ENCODE assay signal across 15 cellular contexts in the genomic region with DNA sequence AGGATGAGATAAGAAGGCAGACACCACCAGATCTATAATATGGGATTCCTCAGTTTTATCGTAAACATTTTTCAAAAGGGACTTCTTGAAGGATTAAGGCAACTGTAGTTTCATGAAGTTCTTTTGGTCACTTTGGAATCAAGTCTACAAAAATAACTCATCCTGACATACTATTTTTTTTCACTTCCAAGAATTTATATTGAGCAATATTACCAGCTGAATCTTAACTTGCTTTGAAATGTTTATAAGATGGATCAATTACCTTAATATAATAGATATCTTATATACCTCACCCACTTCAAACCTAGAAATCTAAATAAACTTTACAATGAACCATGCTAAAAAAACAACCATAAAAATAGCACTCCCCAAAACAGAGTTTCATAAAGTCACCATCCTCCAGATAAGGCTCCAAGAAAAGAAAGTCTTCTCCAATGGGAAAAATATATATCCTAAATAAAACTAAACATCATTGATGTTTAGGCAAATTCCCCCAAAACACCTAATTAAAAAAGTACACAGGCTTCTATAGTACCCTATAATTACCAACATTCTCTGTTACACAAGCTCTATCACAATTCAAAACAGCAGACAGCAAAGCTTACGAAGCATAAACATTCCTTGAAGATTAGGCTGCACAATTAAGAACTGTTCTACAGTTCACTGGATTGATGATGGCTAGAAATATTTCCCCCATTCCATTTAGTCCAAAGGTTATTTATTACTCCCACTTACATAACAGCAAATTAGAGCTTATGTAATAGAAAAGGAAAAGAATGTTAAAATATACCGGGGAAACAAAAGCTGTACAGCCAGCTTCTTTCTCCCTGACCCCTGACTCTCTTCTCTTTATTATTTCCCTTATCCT. TPM values are rescaled to one million over a fixed set of nuclear protein-coding genes. Genes with fewer than 3 reads are reported as not detected.
DNase-seq lines count a peak whose midpoint lies in the region; ATAC-seq, FAIRE-seq and TF ChIP-seq lines count a peak whose summit lies in the region.
"Had no signal": no experiment of that assay in that cellular context is flagged by ENCODE, and none has a peak within 500 bp of the region (broad histone marks: within the 10 kb centered on the region; RNA-seq: fewer than 3 reads in every experiment).

No MANE protein-coding gene starts in this region.

- H3K9me3 ChIP-seq in astrocyte (ENCODE audit: insufficient read depth, low read depth, low read length) = no peaks in the 10 kb centered on the region
- no peaks in the 10 kb centered on the region for H3K9me3 ChIP-seq in skeletal muscle tissue (ENCODE audit: control insufficient read depth in 3 of 3, low read length in 3 of 3)

- peak overlapping the region; percentile 98 for H3K27ac Mint-ChIP-seq in astrocyte (ENCODE audit: unreplicated experiment)
- H3K27ac Mint-ChIP-seq: CD8-positive, alpha-beta memory T cell had no signal

- H3K27ac ChIP-seq in astrocyte (ENCODE audit: low read depth, low read length) (peak overlapping the region; percentile 79), skeletal muscle tissue (ENCODE audit: low read depth, low read length) (peak overlapping the region; percentile 61)
- H3K27ac ChIP-seq: VCaP had no signal

- H3K27me3 ChIP-seq in astrocyte (ENCODE audit: insufficient read depth, low read length) (no peaks in the 10 kb centered on the region), skeletal muscle tissue (ENCODE audit: control insufficient read depth in 3 of 3, insufficient read depth in 3 of 3, low read length in 3 of 3) (no peaks in the 10 kb centered on the region)

- peaks cover 5% of the 10 kb centered on the region for H3K36me3 ChIP-seq in astrocyte (ENCODE audit: insufficient read depth, low read length)
- H3K36me3 ChIP-seq in skeletal muscle tissue (ENCODE audit: control insufficient read depth in 3 of 3, insufficient read depth in 3 of 3, low read length in 3 of 3) = no peaks in the 10 kb centered on the region

- peaks cover 61% of the 10 kb centered on the region for H3K4me1 Mint-ChIP-seq in astrocyte (ENCODE audit: low read depth, unreplicated experiment)
- H3K4me1 Mint-ChIP-seq: CD8-positive, alpha-beta memory T cell had no signal

- H3K4me2 ChIP-seq in astrocyte (ENCODE audit: low read length) = peak overlapping the region; percentile 67

- H3K9me3 Mint-ChIP-seq in astrocyte (ENCODE audit: unreplicated experiment) = no peaks in the 10 kb centered on the region
- H3K9me3 Mint-ChIP-seq: CD8-positive, alpha-beta memory T cell had no signal

- no peaks in the 10 kb centered on the region for H3K27me3 Mint-ChIP-seq in astrocyte (ENCODE audit: low read depth, unreplicated experiment)

- FAIRE-seq in astrocyte (lab: Jason Lieb, UNC) = peak; percentile 99

- H3K9ac ChIP-seq in astrocyte (ENCODE audit: low read length) = peak overlapping the region; percentile 41
- peak overlapping the region; percentile 29 to 66 (median 63) for H3K9ac ChIP-seq in skeletal muscle tissue (ENCODE audit: low read depth in 1 of 3, low read length in 3 of 3)

- peak overlapping the region; percentile 66 for H3K4me3 Mint-ChIP-seq in astrocyte (ENCODE audit: unreplicated experiment)
- H3K4me3 Mint-ChIP-seq: CD8-positive, alpha-beta memory T cell had no signal

- DNase-seq in EL (peak; percentile 58), astrocyte (ENCODE audit: low read depth) (peak; percentile 87), iris pigment epithelial cell (ENCODE audit: low read depth) (peak; percentile 53), pons (ENCODE audit: low spot score) (no peak), NCI-H2081 treated with DMSO at 0.1 percent for 48 hours (lab: John Stamatoyannopoulos, UW) (no peak)
- no peak for DNase-seq in activated effector memory CD4-positive, alpha-beta T cell treated with Interleukin-2 at 50 U/mL for 16 hours
- DNase-seq: activated gamma-delta T cell; CD8-positive, alpha-beta memory T cell; effector memory CD4-positive, alpha-beta T cell; NCI-H1048; stimulated activated CD4-positive, alpha-beta T cell treated with anti-CD3 and anti-CD28 coated beads, Interleukin-12 subunit alpha, Interleukin-12 subunit beta, amount 100 ng/mL, for 4 hours; stimulated activated naive CD4-positive, alpha-beta T cell treated with Interleukin-2 at 50 U/mL for 16 hours had no signal

- ATAC-seq in GM21825 (IDR thresholded peaks at IDR 0.05; ENCODE audit: unreplicated experiment) = no peak

- peaks cover 90% of the 10 kb centered on the region for H3K79me2 ChIP-seq in astrocyte (ENCODE audit: insufficient read depth, low read length)

- H2AFZ ChIP-seq in astrocyte (ENCODE audit: low read depth, low read length) = no peak overlapping the region

- H3K4me3 ChIP-seq in astrocyte (ENCODE audit: insufficient read depth, low read depth, low read length) = no peak overlapping the region
- peak overlapping the region in 1 of 3 donors; percentile 58 for H3K4me3 ChIP-seq in skeletal muscle tissue (ENCODE audit: low read length in 3 of 3)

- H4K20me1 ChIP-seq in astrocyte (ENCODE audit: insufficient read depth, low read length) = peaks cover 10% of the 10 kb centered on the region

- peaks cover 6% of the 10 kb centered on the region for H3K36me3 Mint-ChIP-seq in astrocyte (ENCODE audit: low read depth, unreplicated experiment)
- H3K36me3 Mint-ChIP-seq: CD8-positive, alpha-beta memory T cell had no signal

- TF ChIP-seq CTCF in astrocyte (IDR thresholded peaks at IDR 0.05; ENCODE audit: insufficient read depth, low read depth, low read length) = no peak

- peaks cover 37% of the 10 kb centered on the region for H3K4me1 ChIP-seq in astrocyte (ENCODE audit: insufficient read depth, low read length)
- peaks cover 21 to 36% (median 31%) of the 10 kb centered on the region in 3 donors for H3K4me1 ChIP-seq in skeletal muscle tissue (ENCODE audit: control insufficient read depth in 3 of 3, insufficient read depth in 3 of 3, low read length in 3 of 3)

RNA-seq across cellular contexts. Expression of gene UACA, which starts 49.6 kb away (rescaled TPM):
- total RNA-seq in astrocyte (168 and 200 TPM in 2 replicates), skeletal muscle tissue (100 TPM)

Comparison
In these comparisons a context has a peak if more than half of its experiments do, and no peak if none do; other contexts are left out.
1. DNase-seq: peak in EL (single experiment), astrocyte (single experiment) and iris pigment epithelial cell (single experiment); none in pons (single experiment), NCI-H2081 treated with DMSO at 0.1 percent for 48 hours (single experiment) and activated effector memory CD4-positive, alpha-beta T cell treated with Interleukin-2 at 50 U/mL for 16 hours (single experiment).